In the genomic region with DNA sequence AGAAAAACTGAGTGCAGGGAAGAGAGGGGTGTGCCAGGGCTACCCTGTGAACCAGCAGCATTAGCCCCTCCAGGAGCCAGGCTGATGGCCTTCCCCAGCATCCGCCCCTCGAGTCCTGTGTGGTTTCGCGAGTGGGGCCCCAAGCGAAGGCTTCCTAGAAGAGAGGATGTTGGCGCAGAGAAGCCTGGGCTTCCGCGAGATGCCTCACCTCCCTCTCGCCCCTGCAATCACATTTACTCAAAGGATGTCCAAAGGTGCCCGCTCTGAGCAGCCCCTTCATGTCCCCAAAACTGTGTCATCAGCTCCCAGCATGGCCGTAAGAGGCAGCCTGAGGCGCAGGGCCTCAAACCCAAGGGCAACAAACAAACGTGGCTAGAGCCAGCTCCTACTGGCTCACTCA, we compare ENCODE assay signal across 1 cellular context.
TF ChIP-seq lines count a peak whose summit lies in the region.

No MANE protein-coding gene starts in this region.

TF ChIP-seq in GM23338, 12 proteins besides CTCF, POLR2A, EP300 and RAD21 (continued from another document):
- no peak for TF ChIP-seq CREB1 (CRISPR knock-in tag; IDR thresholded peaks at IDR 0.05; ENCODE audit: low read depth)
- TF ChIP-seq EZH2phosphoT487 (IDR thresholded peaks at IDR 0.05; ENCODE audit: unreplicated experiment), result no peak
